In the genomic region with DNA sequence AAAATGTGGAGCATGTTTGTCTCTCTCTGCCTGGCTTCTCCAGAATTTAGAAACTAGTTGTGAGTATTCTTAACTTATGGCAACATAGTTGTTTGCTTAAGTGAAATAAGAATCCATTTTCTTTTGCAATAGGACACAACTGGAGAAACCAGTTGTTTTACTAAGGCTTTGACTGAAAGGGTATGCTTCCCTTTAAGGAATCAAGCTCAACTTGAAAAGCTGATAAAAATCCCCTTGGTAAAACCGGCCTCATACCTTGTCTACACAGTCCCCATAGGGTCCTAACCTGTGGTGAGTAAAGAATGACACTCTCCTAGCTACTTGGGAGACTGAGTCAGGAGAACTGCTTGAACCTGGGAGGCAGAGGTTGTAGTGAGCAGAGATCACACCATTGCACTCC, we compare ENCODE assay signal across 28 cellular contexts.
"Had no signal": no experiment of that assay in that cellular context is flagged by ENCODE, and none has a peak within 500 bp of the region (broad histone marks: within the 10 kb centered on the region; RNA-seq: fewer than 3 reads in every experiment).

No MANE protein-coding gene starts in this region.

- H3K4me1 Mint-ChIP-seq: activated B cell treated with CpG ODN at 0.5 μM for 24 hours; activated CD4-positive, alpha-beta T cell treated with anti-CD3 and anti-CD28 coated beads, Interleukin-2, amount 10 ng/mL, durations not matched to agents 24 days and 14 days had no signal

- ATAC-seq: activated CD4-positive, CD25-positive, alpha-beta regulatory T cell treated with anti-CD3 and anti-CD28 coated beads, Interleukin-2, amount 50 U/mL, for 24 hours; activated T-cell treated with anti-CD3 and anti-CD28 coated beads, Interleukin-2, amount 50 U/mL, for 72 hours; effector memory CD8-positive, alpha-beta T cell; T-helper 17 cell had no signal

- H3K4me3 Mint-ChIP-seq: activated B cell treated with CpG ODN at 0.5 μM for 24 hours; activated CD4-positive, alpha-beta memory T cell treated with anti-CD3 and anti-CD28 coated beads for 36 hours; activated CD4-positive, alpha-beta T cell treated with anti-CD3 and anti-CD28 coated beads, Interleukin-2, amount 10 ng/mL, durations not matched to agents 24 days and 14 days; activated naive CD8-positive, alpha-beta T cell; activated T-cell treated with anti-CD3 and anti-CD28 coated beads, Interleukin-2, amount 50 U/mL, for 24 hours; activated T-cell treated with anti-CD3 and anti-CD28 coated beads, Interleukin-2, amount 50 U/mL, for 72 hours; effector memory CD8-positive, alpha-beta T cell; T-helper 17 cell; T-helper 2 cell treated with Interferon-gamma antibody and Interleukin-4, amounts not matched to agents 5 μg/mL and 100 μg/mL, for 36 hours had no signal

- H3K27me3 ChIP-seq: brain microvascular endothelial cell had no signal

- H3K9me3 Mint-ChIP-seq: effector memory CD8-positive, alpha-beta T cell had no signal

- H3K27me3 Mint-ChIP-seq: activated B cell treated with CpG ODN at 0.5 μM for 24 hours; activated CD4-positive, alpha-beta memory T cell treated with anti-CD3 and anti-CD28 coated beads for 36 hours; activated CD4-positive, alpha-beta T cell treated with anti-CD3 and anti-CD28 coated beads, Interleukin-2, amount 10 ng/mL, durations not matched to agents 24 days and 14 days; activated naive CD8-positive, alpha-beta T cell; activated T-cell treated with anti-CD3 and anti-CD28 coated beads, Interleukin-2, amount 50 U/mL, for 24 hours; effector memory CD8-positive, alpha-beta T cell; T-helper 17 cell had no signal

- DNase-seq: activated B cell treated with CpG ODN at 0.5 μM for 24 hours; activated CD4-positive, alpha-beta memory T cell treated with anti-CD3 and anti-CD28 coated beads for 36 hours; activated CD4-positive, alpha-beta T cell treated with anti-CD3 and anti-CD28 coated beads, Interleukin-2, amount 10 ng/mL, durations not matched to agents 24 days and 14 days; activated CD8-positive, alpha-beta memory T cell treated with anti-CD3 and anti-CD28 coated beads, Interleukin-2, amount 50 U/mL, for 48 hours; activated gamma-delta T cell; activated naive CD4-positive, alpha-beta T cell; activated naive CD4-positive, alpha-beta T cell treated with anti-CD3 and anti-CD28 coated beads, Interleukin-2, amount 50 U/mL, for 16 hours; activated T-cell treated with anti-CD3 and anti-CD28 coated beads for 4 hours; activated T-cell treated with anti-CD3 and anti-CD28 coated beads, Interleukin-2, amount 50 U/mL, for 24 hours; activated T-cell treated with anti-CD3 and anti-CD28 coated beads, Interleukin-2, amount 50 U/mL, for 72 hours; amniotic stem cell; anterior cingulate cortex; brain microvascular endothelial cell; caudate nucleus; cortex of kidney; dermis blood vessel endothelial cell; effector CD4-positive, alpha-beta T cell; effector memory CD8-positive, alpha-beta T cell; foreskin fibroblast; head of caudate nucleus; T-helper 1 cell; T-helper 17 cell; T1000; WERI-Rb-1 had no signal

- H3K27ac ChIP-seq: brain microvascular endothelial cell, epithelial cell of prostate, WERI-Rb-1 had no signal

- H3K27ac Mint-ChIP-seq: activated B cell treated with CpG ODN at 0.5 μM for 24 hours; activated CD4-positive, alpha-beta memory T cell treated with anti-CD3 and anti-CD28 coated beads for 36 hours; activated CD4-positive, alpha-beta T cell treated with anti-CD3 and anti-CD28 coated beads, Interleukin-2, amount 10 ng/mL, durations not matched to agents 24 days and 14 days; activated naive CD8-positive, alpha-beta T cell; activated T-cell treated with anti-CD3 and anti-CD28 coated beads, Interleukin-2, amount 50 U/mL, for 24 hours; activated T-cell treated with anti-CD3 and anti-CD28 coated beads, Interleukin-2, amount 50 U/mL, for 72 hours; effector memory CD8-positive, alpha-beta T cell; T-helper 17 cell; T-helper 2 cell treated with Interferon-gamma antibody and Interleukin-4, amounts not matched to agents 5 μg/mL and 100 μg/mL, for 36 hours had no signal

- H3K36me3 ChIP-seq: brain microvascular endothelial cell, WERI-Rb-1 had no signal
